19 cellular contexts compared by ENCODE assay signal in the genomic region with DNA sequence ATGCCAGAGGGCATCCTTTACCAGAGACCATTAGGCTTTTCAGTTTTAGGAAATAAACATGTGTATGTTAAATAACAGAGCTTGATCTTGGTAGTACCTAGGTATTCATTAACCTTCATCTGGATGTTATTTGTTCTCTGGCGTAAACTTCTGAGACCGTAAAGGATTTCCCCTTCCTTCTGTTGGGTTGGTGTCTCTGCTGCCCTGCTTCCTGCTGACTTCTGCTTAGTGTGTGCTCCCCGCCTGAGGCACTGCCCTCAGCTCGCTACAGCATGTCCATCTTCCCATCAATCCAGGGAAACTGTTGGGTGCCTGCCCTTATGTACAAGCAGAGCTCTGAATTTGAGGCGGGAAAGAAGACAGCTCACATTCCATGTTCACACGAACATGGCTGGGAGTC.
DNase-seq lines count a peak whose midpoint lies in the region; ATAC-seq and TF ChIP-seq lines count a peak whose summit lies in the region.
"Had no signal": no experiment of that assay in that cellular context is flagged by ENCODE, and none has a peak within 500 bp of the region (broad histone marks: within the 10 kb centered on the region; RNA-seq: fewer than 3 reads in every experiment).

No MANE protein-coding gene starts in this region.

- no peak for TF ChIP-seq POLR2A in GM18505 (IDR thresholded peaks at IDR 0.05; ENCODE audit: borderline replicate concordance, extremely low read depth, insufficient read depth, insufficient read length)

- no peak for DNase-seq in NCI-H128 (lab: John Stamatoyannopoulos, UW; ENCODE audit: unreplicated experiment)
- DNase-seq in dedifferentiated amniotic fluid mesenchymal stem cell (ENCODE audit: extremely low spot score), result no peak
- DNase-seq in stimulated activated CD4-positive, alpha-beta T cell treated with anti-CD3 and anti-CD28 coated beads, Interleukin-2, amount 100 ng/mL, for 48 hours, result no peak
- no peak for DNase-seq in stimulated activated CD4-positive, alpha-beta T cell treated with anti-CD3 and anti-CD28 coated beads, Interleukin-1b, Interleukin-23, amount 100 ng/mL, for 48 hours
- DNase-seq: activated CD4-positive, alpha-beta T cell treated with anti-CD3 and anti-CD28 coated beads, Interleukin-2, amount 10 ng/mL, durations not matched to agents 7 days and 5 days; activated naive CD4-positive, alpha-beta T cell treated with anti-CD3 and anti-CD28 coated beads, Interleukin-2, amount 10 ng/mL, durations not matched to agents 7 days and 5 days; activated T-cell treated with anti-CD3 and anti-CD28 coated beads for 4 hours; esophagus squamous epithelium; GM23248; heart left ventricle; mesendoderm; NCI-H1105; NCI-H2171 treated with DMSO at 0.1 percent for 48 hours; NCI-H82 had no signal

- ATAC-seq in GM18505 (IDR thresholded peaks at IDR 0.05; ENCODE audit: unreplicated experiment), result peak; percentile 62
- ATAC-seq in GM19395 (IDR thresholded peaks at IDR 0.05; ENCODE audit: unreplicated experiment), result peak; percentile 75
- ATAC-seq in HG02759 (IDR thresholded peaks at IDR 0.05; ENCODE audit: unreplicated experiment), result peak; percentile 88
- ATAC-seq in HG03432 (IDR thresholded peaks at IDR 0.05; ENCODE audit: unreplicated experiment), result peak; percentile 79
- ATAC-seq: heart left ventricle, Panc1 had no signal
